In genomic region chr18:36464126-36464651, GRCh38 we compare ENCODE assay signal across 19 cellular contexts.
A peak's percentile ranks its signal among the peaks of the same experiment; 100 is the strongest.
DNase-seq lines count a peak whose midpoint lies in the region; ATAC-seq and TF ChIP-seq lines count a peak whose summit lies in the region.
"Had no signal": no experiment of that assay in that cellular context is flagged by ENCODE, and none has a peak within 500 bp of the region (broad histone marks: within the 10 kb centered on the region; RNA-seq: fewer than 3 reads in every experiment).

No MANE protein-coding gene starts in this region.

- no peak overlapping the region for H3K4me2 ChIP-seq in neural progenitor cell

- H3K4me1 ChIP-seq in heart left ventricle (peaks cover 0 to 60% (median 29%) of the 10 kb centered on the region in 12 donors), neural progenitor cell (peaks cover 52% of the 10 kb centered on the region)
- no peaks in the 10 kb centered on the region for H3K4me1 ChIP-seq in naive thymus-derived CD4-positive, alpha-beta T cell (ENCODE audit: control insufficient read depth in 2 of 2, insufficient read depth in 2 of 2, low read length in 2 of 2)
- H3K4me1 ChIP-seq: ascending aorta had no signal

- H3K27me3 ChIP-seq in heart left ventricle (no peaks in the 10 kb centered on the region), neural progenitor cell (no peaks in the 10 kb centered on the region)
- H3K27me3 ChIP-seq in naive thymus-derived CD4-positive, alpha-beta T cell (ENCODE audit: control insufficient read depth in 2 of 2, insufficient read depth in 2 of 2, low read length in 2 of 2): no peaks in the 10 kb centered on the region
- H3K27me3 ChIP-seq: ascending aorta had no signal

- H3K4me3 ChIP-seq in heart left ventricle (no peak overlapping the region), neural progenitor cell (no peak overlapping the region)
- no peak overlapping the region for H3K4me3 ChIP-seq in naive thymus-derived CD4-positive, alpha-beta T cell (ENCODE audit: low read length)
- H3K4me3 ChIP-seq: ascending aorta, GM23248, thoracic aorta had no signal

- no peak for TF ChIP-seq POLR2A in heart left ventricle (IDR thresholded peaks at IDR 0.05)

- intact Hi-C loops in heart left ventricle (cut with DNase I): loop anchor here in 6 of 10 donors (5.0 to 10.0 kb wide), 9 partner anchors 42 to 291 kb away; partner anchors contain the start of genes FHOD3 (in 2 of the 6) and MOCOS (in 1 of the 6)
- intact Hi-C loops in naive thymus-derived CD4-positive, alpha-beta T cell (cut with micrococcal nuclease): no loop called here
- intact Hi-C loops in activated CD4-positive, alpha-beta T cell treated with anti-CD3 and anti-CD28 coated beads, Interleukin-2, amount 10 ng/mL, durations not matched to agents 24 days and 14 days (cut with micrococcal nuclease): no loop called here

- H3K36me3 ChIP-seq in heart left ventricle (no peaks in the 10 kb centered on the region), neural progenitor cell (no peaks in the 10 kb centered on the region)
- H3K36me3 ChIP-seq in naive thymus-derived CD4-positive, alpha-beta T cell (ENCODE audit: control insufficient read depth in 2 of 3, insufficient read depth in 3 of 3, low read length in 3 of 3): no peaks in the 10 kb centered on the region
- H3K36me3 ChIP-seq: ascending aorta, thoracic aorta had no signal

- H3K9me3 ChIP-seq in heart left ventricle (no peaks in the 10 kb centered on the region), neural progenitor cell (ENCODE audit: low read depth) (no peaks in the 10 kb centered on the region)
- no peaks in the 10 kb centered on the region for H3K9me3 ChIP-seq in naive thymus-derived CD4-positive, alpha-beta T cell (ENCODE audit: control insufficient read depth in 2 of 3, low read length in 3 of 3)
- H3K9me3 ChIP-seq: ascending aorta, thoracic aorta had no signal

- CTCF ChIA-PET in naive thymus-derived CD4-positive, alpha-beta T cell (lab: Charles Lee): no interaction called here

- POLR2A ChIA-PET in naive thymus-derived CD4-positive, alpha-beta T cell (lab: Charles Lee): no interaction called here

- H3K79me2 ChIP-seq in neural progenitor cell (ENCODE audit: low read depth): peaks cover 87% of the 10 kb centered on the region

- H3K4me1 Mint-ChIP-seq in HFFc6 (ENCODE audit: low read depth): peaks cover 57% of the 10 kb centered on the region
- H3K4me1 Mint-ChIP-seq in neural progenitor cell: peaks cover 45% of the 10 kb centered on the region
- H3K4me1 Mint-ChIP-seq in naive thymus-derived CD4-positive, alpha-beta T cell: peaks cover 0 to 1% (median 0%) of the 10 kb centered on the region in 7 donors
- peaks cover 2% of the 10 kb centered on the region for H3K4me1 Mint-ChIP-seq in activated CD4-positive, alpha-beta T cell treated with anti-CD3 and anti-CD28 coated beads, Interleukin-2, amount 10 ng/mL, durations not matched to agents 24 days and 14 days
- H3K4me1 Mint-ChIP-seq: activated CD4-positive, alpha-beta T cell treated with anti-CD3 and anti-CD28 coated beads for 36 hours; B cell had no signal

- H3K9ac ChIP-seq in neural progenitor cell: no peak overlapping the region
- H3K9ac ChIP-seq: GM23248 had no signal

- TF ChIP-seq CTCF in HFFc6 (IDR thresholded peaks at IDR 0.05): no peak
- TF ChIP-seq CTCF in heart left ventricle (IDR thresholded peaks at IDR 0.05): no peak
- TF ChIP-seq CTCF in neural progenitor cell (IDR thresholded peaks at IDR 0.05): no peak

- DNase-seq in HFFc6 (peak; percentile 50), NCI-H446 treated with DMSO at 0.1 percent for 48 hours (lab: John Stamatoyannopoulos, UW) (peak; percentile 31), heart left ventricle (peak in 2 of 5 donors; percentile 69 to 70), neural progenitor cell (ENCODE audit: low spot score) (peak; percentile 23)
- no peak for DNase-seq in naive thymus-derived CD4-positive, alpha-beta T cell
- no peak for DNase-seq in activated CD4-positive, alpha-beta T cell treated with anti-CD3 and anti-CD28 coated beads, Interleukin-2, amount 10 ng/mL, durations not matched to agents 24 days and 14 days
- DNase-seq: activated CD4-positive, alpha-beta T cell treated with anti-CD3 and anti-CD28 coated beads for 36 hours; activated CD8-positive, alpha-beta memory T cell treated with anti-CD3 and anti-CD28 coated beads, Interleukin-2, amount 50 U/mL, for 4 hours; activated gamma-delta T cell; GM23248; Kasumi-1; NCI-H1436 treated with DMSO at 0.1 percent for 48 hours; PC-3; posterior cingulate gyrus; T1000 had no signal

- peak overlapping the region; percentile 63 for H3K27ac Mint-ChIP-seq in HFFc6
- H3K27ac Mint-ChIP-seq in neural progenitor cell: peak overlapping the region; percentile 57
- H3K27ac Mint-ChIP-seq in naive thymus-derived CD4-positive, alpha-beta T cell: no peak overlapping the region
- no peak overlapping the region for H3K27ac Mint-ChIP-seq in activated CD4-positive, alpha-beta T cell treated with anti-CD3 and anti-CD28 coated beads, Interleukin-2, amount 10 ng/mL, durations not matched to agents 24 days and 14 days
- H3K27ac Mint-ChIP-seq: activated CD4-positive, alpha-beta T cell treated with anti-CD3 and anti-CD28 coated beads for 36 hours; B cell had no signal

- WGBS in heart left ventricle, 4 donors: 22 to 30% (median 26%) methylated on average over 5 of the region's 5 CpGs

- H3K27ac ChIP-seq in heart left ventricle: peak overlapping the region; percentile 30 to 97 (median 83)
- no peak overlapping the region for H3K27ac ChIP-seq in neural progenitor cell
- no peak overlapping the region for H3K27ac ChIP-seq in naive thymus-derived CD4-positive, alpha-beta T cell (ENCODE audit: low read depth, low read length)
- H3K27ac ChIP-seq: ascending aorta, GM23248, thoracic aorta had no signal

- H2AFZ ChIP-seq in neural progenitor cell (replicated peaks): no peak overlapping the region
- H2AFZ ChIP-seq: GM23248 had no signal

- H3F3A ChIP-seq in neural progenitor cell (ENCODE audit: low read depth): peaks cover 47% of the 10 kb centered on the region

- H3K9me3 Mint-ChIP-seq in HFFc6: no peaks in the 10 kb centered on the region
- no peaks in the 10 kb centered on the region for H3K9me3 Mint-ChIP-seq in neural progenitor cell
- H3K9me3 Mint-ChIP-seq in naive thymus-derived CD4-positive, alpha-beta T cell: no peaks in the 10 kb centered on the region
- H3K9me3 Mint-ChIP-seq in activated CD4-positive, alpha-beta T cell treated with anti-CD3 and anti-CD28 coated beads, Interleukin-2, amount 10 ng/mL, durations not matched to agents 24 days and 14 days: no peaks in the 10 kb centered on the region

- peaks cover 37% of the 10 kb centered on the region for H4K20me1 ChIP-seq in neural progenitor cell (ENCODE audit: low read depth)

- H3K4me3 Mint-ChIP-seq in HFFc6: peak overlapping the region; percentile 50
- H3K4me3 Mint-ChIP-seq in neural progenitor cell: no peak overlapping the region
- H3K4me3 Mint-ChIP-seq in naive thymus-derived CD4-positive, alpha-beta T cell: no peak overlapping the region
- H3K4me3 Mint-ChIP-seq in activated CD4-positive, alpha-beta T cell treated with anti-CD3 and anti-CD28 coated beads, Interleukin-2, amount 10 ng/mL, durations not matched to agents 24 days and 14 days: no peak overlapping the region
- H3K4me3 Mint-ChIP-seq: activated CD4-positive, alpha-beta T cell treated with anti-CD3 and anti-CD28 coated beads for 36 hours; B cell had no signal

- ATAC-seq in heart left ventricle (peak; percentile 20 to 74 (median 55)), GM21526 (IDR thresholded peaks at IDR 0.05; ENCODE audit: low FRiP score, unreplicated experiment) (no peak)
- ATAC-seq in naive thymus-derived CD4-positive, alpha-beta T cell: no peak
- ATAC-seq: activated CD4-positive, alpha-beta T cell treated with anti-CD3 and anti-CD28 coated beads for 36 hours; PC-3 had no signal

- H3K27me3 Mint-ChIP-seq in HFFc6 (ENCODE audit: insufficient read depth) (no peaks in the 10 kb centered on the region; the same call in 1 of the 2 replicates), neural progenitor cell (ENCODE audit: insufficient read depth, low read depth) (peaks cover 11% of the 10 kb centered on the region)
- H3K27me3 Mint-ChIP-seq in naive thymus-derived CD4-positive, alpha-beta T cell: peaks cover 0 to 11% (median 0%) of the 10 kb centered on the region in 5 donors
- H3K27me3 Mint-ChIP-seq in activated CD4-positive, alpha-beta T cell treated with anti-CD3 and anti-CD28 coated beads, Interleukin-2, amount 10 ng/mL, durations not matched to agents 24 days and 14 days: no peaks in the 10 kb centered on the region
- H3K27me3 Mint-ChIP-seq: activated CD4-positive, alpha-beta T cell treated with anti-CD3 and anti-CD28 coated beads for 36 hours had no signal

- H3K36me3 Mint-ChIP-seq in HFFc6 (ENCODE audit: low read depth) (no peaks in the 10 kb centered on the region), neural progenitor cell (no peaks in the 10 kb centered on the region)
- no peaks in the 10 kb centered on the region for H3K36me3 Mint-ChIP-seq in naive thymus-derived CD4-positive, alpha-beta T cell
- H3K36me3 Mint-ChIP-seq in activated CD4-positive, alpha-beta T cell treated with anti-CD3 and anti-CD28 coated beads, Interleukin-2, amount 10 ng/mL, durations not matched to agents 24 days and 14 days (ENCODE audit: low read depth): no peaks in the 10 kb centered on the region

Comparison
In these comparisons a context has a peak if more than half of its experiments do, and no peak if none do; other contexts are left out.
1. DNase-seq: peak in HFFc6 (single experiment), NCI-H446 treated with DMSO at 0.1 percent for 48 hours (single experiment) and neural progenitor cell (single experiment); none in naive thymus-derived CD4-positive, alpha-beta T cell (0 of 9) and activated CD4-positive, alpha-beta T cell treated with anti-CD3 and anti-CD28 coated beads, Interleukin-2, amount 10 ng/mL, durations not matched to agents 24 days and 14 days (single experiment).
2. H3K27ac Mint-ChIP-seq: peak in HFFc6 (single experiment) and neural progenitor cell (single experiment); none in naive thymus-derived CD4-positive, alpha-beta T cell (0 of 9) and activated CD4-positive, alpha-beta T cell treated with anti-CD3 and anti-CD28 coated beads, Interleukin-2, amount 10 ng/mL, durations not matched to agents 24 days and 14 days (single experiment).
3. ATAC-seq: peak in heart left ventricle (4 of 4); none in naive thymus-derived CD4-positive, alpha-beta T cell (single experiment) and GM21526 (single experiment).
4. H3K27ac ChIP-seq: peak in heart left ventricle (12 of 12); none in neural progenitor cell (single experiment) and naive thymus-derived CD4-positive, alpha-beta T cell (single experiment).
5. intact Hi-C loops: an anchor here in heart left ventricle (5.0 to 10.0 kb wide); none called in naive thymus-derived CD4-positive, alpha-beta T cell and activated CD4-positive, alpha-beta T cell treated with anti-CD3 and anti-CD28 coated beads, Interleukin-2, amount 10 ng/mL, durations not matched to agents 24 days and 14 days.